15 cellular contexts compared by ENCODE assay signal in the genomic region with DNA sequence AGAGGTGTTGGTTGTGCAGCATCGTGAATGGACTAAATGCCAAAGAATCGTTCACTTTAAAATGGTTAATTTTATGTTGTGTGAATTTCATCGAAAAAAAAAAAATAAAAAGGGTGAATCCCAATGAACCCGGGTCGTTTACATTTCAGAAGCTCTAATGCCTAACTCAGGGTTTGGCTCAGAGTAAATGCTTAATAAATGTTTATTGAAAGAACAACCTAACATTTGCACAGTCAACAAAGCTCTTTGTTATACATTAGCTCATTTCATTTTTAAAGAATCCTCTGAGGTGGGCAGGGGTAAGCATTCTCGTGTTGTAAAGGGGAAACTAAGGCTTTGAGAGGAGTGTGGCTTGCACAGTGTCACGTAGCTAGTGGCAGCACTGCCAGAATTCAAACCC.
DNase-seq lines count a peak whose midpoint lies in the region; ATAC-seq and TF ChIP-seq lines count a peak whose summit lies in the region.
"Had no signal": no experiment of that assay in that cellular context is flagged by ENCODE, and none has a peak within 500 bp of the region (broad histone marks: within the 10 kb centered on the region; RNA-seq: fewer than 3 reads in every experiment).

No MANE protein-coding gene starts in this region.

- CTCF ChIA-PET in Caco-2 (lab: Charles Lee): interaction anchor here (0.6 to 1.4 kb wide), 4 partner anchors 14 to 87 kb away, joined by 3 to 7 read pairs (median 4); no protein-coding TSS in a partner anchor

- POLR2A ChIA-PET in Caco-2 (lab: Charles Lee): interaction anchor here (0.5 to 0.9 kb wide), 2 partner anchors 19 to 537 kb away, joined by 3 to 7 read pairs; no protein-coding TSS in a partner anchor

- H3K36me3 Mint-ChIP-seq in Caco-2 (ENCODE audit: insufficient read depth, unreplicated experiment): no peaks in the 10 kb centered on the region
- H3K36me3 Mint-ChIP-seq: CD8-positive, alpha-beta T cell had no signal

- H3K9me3 ChIP-seq in Caco-2 (no peaks in the 10 kb centered on the region), prostate gland (no peaks in the 10 kb centered on the region)
- H3K9me3 ChIP-seq: BE2C, SJSA1 had no signal

- H3K36me3 ChIP-seq in Caco-2 (ENCODE audit: control insufficient read depth, insufficient read depth, low read length) (no peaks in the 10 kb centered on the region), prostate gland (no peaks in the 10 kb centered on the region)
- H3K36me3 ChIP-seq: BE2C, SJSA1 had no signal

- H3K4me1 Mint-ChIP-seq in Caco-2 (ENCODE audit: low read depth, unreplicated experiment): peaks cover 34% of the 10 kb centered on the region

- H3K4me1 ChIP-seq in Caco-2 (peaks cover 39% of the 10 kb centered on the region), prostate gland (replicated peaks) (peaks cover 11% of the 10 kb centered on the region)

- no peak for TF ChIP-seq POLR2A in prostate gland (IDR thresholded peaks at IDR 0.05)

- H3K9me3 Mint-ChIP-seq in Caco-2 (ENCODE audit: unreplicated experiment): no peaks in the 10 kb centered on the region
- H3K9me3 Mint-ChIP-seq: CD8-positive, alpha-beta T cell; GM23338 had no signal

- no peaks in the 10 kb centered on the region for H3K27me3 ChIP-seq in Caco-2 (replicated peaks; ENCODE audit: control insufficient read depth, insufficient read depth, low read length)
- no peaks in the 10 kb centered on the region for H3K27me3 ChIP-seq in prostate gland (replicated peaks; ENCODE audit: insufficient read depth)
- H3K27me3 ChIP-seq: BE2C, SJSA1 had no signal

- peak overlapping the region; percentile 45 to 74 for H3K27ac ChIP-seq in prostate gland
- H3K27ac ChIP-seq: SJSA1 had no signal

- peak overlapping the region; percentile 67 for H3K27ac Mint-ChIP-seq in Caco-2 (ENCODE audit: unreplicated experiment)
- H3K27ac Mint-ChIP-seq: CD8-positive, alpha-beta T cell; GM23338 had no signal

- WGBS in prostate gland: 23% methylated on average over 7 of the region's 7 CpGs

- peak overlapping the region; percentile 59 for H3K4me3 Mint-ChIP-seq in Caco-2 (ENCODE audit: unreplicated experiment)
- H3K4me3 Mint-ChIP-seq: CD8-positive, alpha-beta T cell; GM23338 had no signal

- DNase-seq in Caco-2 (no peak), NCI-H774 (lab: John Stamatoyannopoulos, UW) (peak; percentile 37), left lobe of liver (ENCODE audit: low spot score) (no peak), prostate gland (ENCODE audit: low spot score) (no peak), midbrain (lab: John Stamatoyannopoulos, UW) (no peak)
- DNase-seq in stimulated activated naive CD4-positive, alpha-beta T cell treated with Interleukin-2 at 50 U/mL for 16 hours (lab: John Stamatoyannopoulos, UW): no peak
- DNase-seq: BE2C; CD8-positive, alpha-beta T cell; GDM1; KBM-7; NCI-H2227 treated with DMSO at 0.1 percent for 48 hours; NCI-H526 treated with DMSO at 0.1 percent for 48 hours had no signal

- ATAC-seq in left lobe of liver: peak; percentile 17
- ATAC-seq in GM21447 (IDR thresholded peaks at IDR 0.05; ENCODE audit: unreplicated experiment): no peak
- ATAC-seq: CD8-positive, alpha-beta T cell; GM23338 had no signal

- H3K27me3 Mint-ChIP-seq in Caco-2 (ENCODE audit: insufficient read depth, unreplicated experiment): no peaks in the 10 kb centered on the region

- intact Hi-C loops in Caco-2 (cut with micrococcal nuclease; ENCODE audit: unreplicated experiment) (loop anchor here (1.0 to 5.0 kb wide), 3 partner anchors 8 to 40 kb away; no protein-coding TSS in a partner anchor), prostate gland (cut with DNase I) (no loop called here)

- TF ChIP-seq CTCF in Caco-2 (IDR thresholded peaks at IDR 0.05; ENCODE audit: insufficient read depth in 1 of 2, low read depth in 1 of 2, low read length in 1 of 2, severe bottlenecking in 1 of 2, unreplicated experiment in 1 of 2) (no peak), prostate gland (IDR thresholded peaks at IDR 0.05) (no peak)

- no TSS peak for BruUV-seq in Caco-2 (replicated peaks; lab: Mats Ljungman, UMichigan)

- H3K4me3 ChIP-seq in Caco-2 (ENCODE audit: low read depth, low read length) (no peak overlapping the region), prostate gland (peak overlapping the region in 1 of 2 donors; percentile 15)
- H3K4me3 ChIP-seq: GM23338, SJSA1 had no signal
